Comparison of ENCODE assay signal across 1 cellular context in the genomic region with DNA sequence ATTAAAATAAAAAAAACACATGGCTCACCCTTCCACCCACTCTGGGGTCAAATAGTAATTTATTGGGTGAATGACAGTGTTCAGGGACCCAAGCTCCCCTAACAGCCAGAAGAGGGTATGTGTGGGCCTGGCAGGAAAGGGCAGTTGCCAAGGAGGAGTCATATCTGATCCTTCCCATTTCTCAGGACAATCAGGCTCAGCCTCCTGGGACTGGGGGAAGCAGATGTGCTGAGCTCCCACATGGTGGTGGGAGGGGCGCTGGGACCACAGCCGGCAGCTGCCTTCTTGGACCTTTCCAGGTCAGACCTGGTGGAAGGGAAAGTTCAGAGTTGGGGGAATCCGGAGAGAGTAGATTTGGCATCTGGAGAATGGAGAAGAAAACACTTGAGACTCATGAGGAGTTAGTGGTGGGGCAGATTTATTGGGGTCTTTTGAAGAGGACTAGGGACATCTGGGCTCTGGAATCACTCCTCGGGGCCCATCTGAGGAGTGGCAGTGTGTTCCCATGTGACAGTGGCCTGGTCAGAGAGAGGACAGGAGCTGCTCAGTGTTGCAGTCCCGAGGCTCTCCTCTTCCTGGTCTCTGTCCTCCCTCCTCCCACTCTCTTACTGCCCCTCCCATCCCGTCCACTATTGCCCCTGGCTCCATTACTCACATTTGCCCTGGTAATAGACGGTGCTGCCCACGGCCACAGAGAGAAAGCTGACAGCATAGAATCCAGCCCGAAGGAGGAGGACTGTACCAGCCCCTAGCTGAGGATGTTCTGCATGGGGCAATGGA.
TF ChIP-seq lines count a peak whose summit lies in the region.

No MANE protein-coding gene starts in this region.

TF ChIP-seq in IMR-90, 13 proteins besides CTCF, POLR2A, EP300 and RAD21:
- TF ChIP-seq FOS (IDR thresholded peaks at IDR 0.05; ENCODE audit: low read depth, low read length) (no peak), CEBPB (IDR thresholded peaks at IDR 0.05; ENCODE audit: low read depth, low read length) (no peak), MAZ (IDR thresholded peaks at IDR 0.05; ENCODE audit: borderline replicate concordance, low read depth, low read length) (no peak), SMC3 (IDR thresholded peaks at IDR 0.05; ENCODE audit: low read depth, low read length) (no peak), CHD1 (IDR thresholded peaks at IDR 0.05; ENCODE audit: low read depth, low read length) (no peak), MAFK (IDR thresholded peaks at IDR 0.05; ENCODE audit: low read depth, low read length) (no peak), RFX5 (IDR thresholded peaks at IDR 0.05; ENCODE audit: low read depth, low read length) (no peak), RCOR1 (IDR thresholded peaks at IDR 0.05; ENCODE audit: insufficient replicate concordance, low read length) (no peak), MXI1 (IDR thresholded peaks at IDR 0.05; ENCODE audit: borderline replicate concordance, low read depth, low read length) (no peak), BHLHE40 (IDR thresholded peaks at IDR 0.05; ENCODE audit: low read depth, low read length) (no peak), NFE2L2 (IDR thresholded peaks at IDR 0.05; ENCODE audit: low read depth, low read length) (no peak)
- TF ChIP-seq, protein P1, sequence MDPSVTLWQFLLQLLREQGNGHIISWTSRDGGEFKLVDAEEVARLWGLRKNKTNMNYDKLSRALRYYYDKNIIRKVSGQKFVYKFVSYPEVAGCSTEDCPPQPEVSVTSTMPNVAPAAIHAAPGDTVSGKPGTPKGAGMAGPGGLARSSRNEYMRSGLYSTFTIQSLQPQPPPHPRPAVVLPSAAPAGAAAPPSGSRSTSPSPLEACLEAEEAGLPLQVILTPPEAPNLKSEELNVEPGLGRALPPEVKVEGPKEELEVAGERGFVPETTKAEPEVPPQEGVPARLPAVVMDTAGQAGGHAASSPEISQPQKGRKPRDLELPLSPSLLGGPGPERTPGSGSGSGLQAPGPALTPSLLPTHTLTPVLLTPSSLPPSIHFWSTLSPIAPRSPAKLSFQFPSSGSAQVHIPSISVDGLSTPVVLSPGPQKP (IDR thresholded peaks at IDR 0.05; ENCODE audit: borderline replicate concordance, low read depth, low read length), result no peak
- TF ChIP-seq, protein P2, sequence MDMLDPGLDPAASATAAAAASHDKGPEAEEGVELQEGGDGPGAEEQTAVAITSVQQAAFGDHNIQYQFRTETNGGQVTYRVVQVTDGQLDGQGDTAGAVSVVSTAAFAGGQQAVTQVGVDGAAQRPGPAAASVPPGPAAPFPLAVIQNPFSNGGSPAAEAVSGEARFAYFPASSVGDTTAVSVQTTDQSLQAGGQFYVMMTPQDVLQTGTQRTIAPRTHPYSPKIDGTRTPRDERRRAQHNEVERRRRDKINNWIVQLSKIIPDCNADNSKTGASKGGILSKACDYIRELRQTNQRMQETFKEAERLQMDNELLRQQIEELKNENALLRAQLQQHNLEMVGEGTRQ (IDR thresholded peaks at IDR 0.05; ENCODE audit: low read depth, low read length), result no peak
